In genomic region chr1:215793210-215793609, GRCh38 we compare ENCODE assay signal across 10 cellular contexts.
DNase-seq lines count a peak whose midpoint lies in the region; ATAC-seq and TF ChIP-seq lines count a peak whose summit lies in the region.
"Had no signal": no experiment of that assay in that cellular context is flagged by ENCODE, and none has a peak within 500 bp of the region (broad histone marks: within the 10 kb centered on the region; RNA-seq: fewer than 3 reads in every experiment).

No MANE protein-coding gene starts in this region.

- H3K4me3 Mint-ChIP-seq in brain = no peak overlapping the region
- H3K4me3 Mint-ChIP-seq in neural crest cell = no peak overlapping the region
- no peak overlapping the region for H3K4me3 Mint-ChIP-seq in T-helper 2 cell treated with Interferon-gamma antibody and Interleukin-4, amounts not matched to agents 5 μg/mL and 100 μg/mL, for 36 hours
- no peak overlapping the region for H3K4me3 Mint-ChIP-seq in CD4-positive, alpha-beta T cell

- H3K9me3 ChIP-seq in CD4-positive, alpha-beta T cell (ENCODE audit: control insufficient read depth, low read length) = no peaks in the 10 kb centered on the region
- H3K9me3 ChIP-seq: thoracic aorta had no signal

- ATAC-seq in CD4-positive, alpha-beta T cell (ENCODE audit: poor library complexity) = no peak
- ATAC-seq in GM21447 (IDR thresholded peaks at IDR 0.05; ENCODE audit: unreplicated experiment) = no peak

- no peaks in the 10 kb centered on the region for H3K27me3 ChIP-seq in CD4-positive, alpha-beta T cell (ENCODE audit: control insufficient read depth, insufficient read depth, low read length)

- H3K27ac ChIP-seq in CD4-positive, alpha-beta T cell (ENCODE audit: low read depth, low read length) = no peak overlapping the region
- H3K27ac ChIP-seq: thoracic aorta had no signal

- peaks cover 8% of the 10 kb centered on the region for H3K27me3 Mint-ChIP-seq in brain
- no peaks in the 10 kb centered on the region for H3K27me3 Mint-ChIP-seq in neural crest cell (ENCODE audit: low read depth)
- no peaks in the 10 kb centered on the region for H3K27me3 Mint-ChIP-seq in T-helper 2 cell treated with Interferon-gamma antibody and Interleukin-4, amounts not matched to agents 5 μg/mL and 100 μg/mL, for 36 hours (ENCODE audit: low read depth)
- no peaks in the 10 kb centered on the region for H3K27me3 Mint-ChIP-seq in CD4-positive, alpha-beta T cell

- H3K4me1 Mint-ChIP-seq in brain (peaks cover 14% of the 10 kb centered on the region), neural crest cell (peaks cover 3% of the 10 kb centered on the region)
- H3K4me1 Mint-ChIP-seq in T-helper 2 cell treated with Interferon-gamma antibody and Interleukin-4, amounts not matched to agents 5 μg/mL and 100 μg/mL, for 36 hours (ENCODE audit: low read depth) = no peaks in the 10 kb centered on the region
- no peaks in the 10 kb centered on the region for H3K4me1 Mint-ChIP-seq in CD4-positive, alpha-beta T cell (ENCODE audit: low read depth)

- no peaks in the 10 kb centered on the region for H3K9me3 Mint-ChIP-seq in brain
- H3K9me3 Mint-ChIP-seq in neural crest cell = no peaks in the 10 kb centered on the region
- H3K9me3 Mint-ChIP-seq in T-helper 2 cell treated with Interferon-gamma antibody and Interleukin-4, amounts not matched to agents 5 μg/mL and 100 μg/mL, for 36 hours = peaks cover 3% of the 10 kb centered on the region
- peaks cover 2% of the 10 kb centered on the region for H3K9me3 Mint-ChIP-seq in CD4-positive, alpha-beta T cell

- H3K36me3 Mint-ChIP-seq in brain = no peaks in the 10 kb centered on the region
- no peaks in the 10 kb centered on the region for H3K36me3 Mint-ChIP-seq in neural crest cell (ENCODE audit: low read depth)
- H3K36me3 Mint-ChIP-seq in T-helper 2 cell treated with Interferon-gamma antibody and Interleukin-4, amounts not matched to agents 5 μg/mL and 100 μg/mL, for 36 hours (ENCODE audit: low read depth) = no peaks in the 10 kb centered on the region
- no peaks in the 10 kb centered on the region for H3K36me3 Mint-ChIP-seq in CD4-positive, alpha-beta T cell (ENCODE audit: low read depth)

- TF ChIP-seq CTCF in brain (conservative IDR thresholded peaks at IDR 0.05) (peak; percentile 34 to 64), neural crest cell (conservative IDR thresholded peaks at IDR 0.05) (peak; percentile 55)
- no peak for TF ChIP-seq CTCF in CD4-positive, alpha-beta T cell (IDR thresholded peaks at IDR 0.05)

- POLR2A ChIA-PET in CD4-positive, alpha-beta T cell (lab: Charles Lee) = no interaction called here

- CTCF ChIA-PET in CD4-positive, alpha-beta T cell (lab: Charles Lee) = no interaction called here

- peak; percentile 68 for DNase-seq in GM03348 (ENCODE audit: low spot score)
- peak; percentile 84 for DNase-seq in LHCN-M2 (ENCODE audit: low read depth)
- no peak for DNase-seq in neural crest cell (ENCODE audit: low read depth, low spot score)
- DNase-seq in T-helper 2 cell treated with Interferon-gamma antibody and Interleukin-4, amounts not matched to agents 5 μg/mL and 100 μg/mL, for 36 hours (ENCODE audit: low spot score) = no peak
- DNase-seq in CD4-positive, alpha-beta T cell = no peak
- no peak for DNase-seq in stimulated activated CD4-positive, alpha-beta T cell treated with anti-CD3 and anti-CD28 coated beads, Interleukin-2, amount 100 ng/mL, for 24 hours
- DNase-seq: cerebellar nuclear complex had no signal

- H3K27ac Mint-ChIP-seq in brain (no peak overlapping the region), neural crest cell (ENCODE audit: unreplicated experiment) (no peak overlapping the region)
- no peak overlapping the region for H3K27ac Mint-ChIP-seq in T-helper 2 cell treated with Interferon-gamma antibody and Interleukin-4, amounts not matched to agents 5 μg/mL and 100 μg/mL, for 36 hours
- no peak overlapping the region for H3K27ac Mint-ChIP-seq in CD4-positive, alpha-beta T cell

- intact Hi-C loops in CD4-positive, alpha-beta T cell (cut with DNase I, micrococcal nuclease) = no loop called here

Comparison
In these comparisons a context has a peak if more than half of its experiments do, and no peak if none do; other contexts are left out.
1. DNase-seq: peak in GM03348 (single experiment) and LHCN-M2 (single experiment); none in neural crest cell (single experiment), T-helper 2 cell treated with Interferon-gamma antibody and Interleukin-4, amounts not matched to agents 5 μg/mL and 100 μg/mL, for 36 hours (single experiment), CD4-positive, alpha-beta T cell (0 of 10) and stimulated activated CD4-positive, alpha-beta T cell treated with anti-CD3 and anti-CD28 coated beads, Interleukin-2, amount 100 ng/mL, for 24 hours (0 of 2).